ENCODE assay signal across 26 cellular contexts in genomic region chr10:88058750-88059149, GRCh38.
"Had no signal": no experiment of that assay in that cellular context is flagged by ENCODE, and none has a peak within 500 bp of the region (broad histone marks: within the 10 kb centered on the region; RNA-seq: fewer than 3 reads in every experiment).

No MANE protein-coding gene starts in this region.

- H3K36me3 Mint-ChIP-seq: mesothelial cell of epicardium, natural killer cell, neural progenitor cell, type B pancreatic cell had no signal

- ATAC-seq: natural killer cell, right lobe of liver had no signal

- H3K27ac ChIP-seq: neural progenitor cell, ovary, right lobe of liver, suprapubic skin, vagina had no signal

- H3K4me3 ChIP-seq: left ventricle myocardium inferior, lung, neural progenitor cell, ovary, right atrium auricular region, right lobe of liver, smooth muscle cell, suprapubic skin, thoracic aorta, tibial artery, vagina had no signal

- DNase-seq: hypothalamus; islet precursor cell; left ventricle myocardium inferior; mesendoderm; naive B cell; natural killer cell; nephron progenitor cell; ovary; right lobe of liver; stimulated activated CD4-positive, alpha-beta T cell treated with anti-CD3 and anti-CD28 coated beads, Interleukin-1b, Interleukin-23, amount 100 ng/mL, for 48 hours; stimulated activated CD4-positive, alpha-beta T cell treated with anti-CD3 and anti-CD28 coated beads, Interleukin-2, amount 100 ng/mL, for 48 hours; stimulated activated CD4-positive, alpha-beta T cell treated with anti-CD3 and anti-CD28 coated beads, Interleukin-4, amount 100 ng/mL, for 4 hours; stimulated activated CD8-positive, alpha-beta memory T cell treated with anti-CD3 and anti-CD28 coated beads, Interleukin-4, amount 100 ng/mL, for 48 hours; stimulated activated naive CD4-positive, alpha-beta T cell had no signal

- H3K4me2 ChIP-seq: neural progenitor cell, smooth muscle cell had no signal

- H3K9me3 Mint-ChIP-seq: type B pancreatic cell had no signal

- H3K27me3 ChIP-seq: neural progenitor cell, ovary, right atrium auricular region, right lobe of liver, suprapubic skin, tibial artery, vagina had no signal

- H3K4me1 Mint-ChIP-seq: neural progenitor cell had no signal

- H3K36me3 ChIP-seq: left ventricle myocardium inferior, neural progenitor cell, ovary, right atrium auricular region, right lobe of liver, suprapubic skin, thoracic aorta, tibial artery, vagina had no signal

- H2AFZ ChIP-seq: neural progenitor cell had no signal

- H3K9me3 ChIP-seq: left ventricle myocardium inferior, ovary, right atrium auricular region, right lobe of liver, suprapubic skin, thoracic aorta, tibial artery, vagina had no signal

- H3K4me3 Mint-ChIP-seq: mesothelial cell of epicardium; naive B cell; natural killer cell; nephron progenitor cell; neural progenitor cell; stimulated activated naive CD8-positive, alpha-beta T cell treated with anti-CD3 and anti-CD28 coated beads, Interleukin-15, Interleukin-2, amounts not matched to agents 100 ng/mL and 50 ng/mL, for 24 hours; type B pancreatic cell had no signal

- H3K9ac ChIP-seq: neural progenitor cell had no signal

- H3K27me3 Mint-ChIP-seq: naive B cell; progenitor cell of endocrine pancreas; stimulated activated naive CD8-positive, alpha-beta T cell treated with anti-CD3 and anti-CD28 coated beads, Interleukin-15, Interleukin-2, amounts not matched to agents 100 ng/mL and 50 ng/mL, for 24 hours; type B pancreatic cell had no signal

- H3K27ac Mint-ChIP-seq: mesothelial cell of epicardium; naive B cell; natural killer cell; nephron progenitor cell; neural progenitor cell; progenitor cell of endocrine pancreas; stimulated activated naive CD8-positive, alpha-beta T cell treated with anti-CD3 and anti-CD28 coated beads, Interleukin-15, Interleukin-2, amounts not matched to agents 100 ng/mL and 50 ng/mL, for 24 hours; type B pancreatic cell had no signal
